25 cellular contexts compared by ENCODE assay signal in the genomic region with DNA sequence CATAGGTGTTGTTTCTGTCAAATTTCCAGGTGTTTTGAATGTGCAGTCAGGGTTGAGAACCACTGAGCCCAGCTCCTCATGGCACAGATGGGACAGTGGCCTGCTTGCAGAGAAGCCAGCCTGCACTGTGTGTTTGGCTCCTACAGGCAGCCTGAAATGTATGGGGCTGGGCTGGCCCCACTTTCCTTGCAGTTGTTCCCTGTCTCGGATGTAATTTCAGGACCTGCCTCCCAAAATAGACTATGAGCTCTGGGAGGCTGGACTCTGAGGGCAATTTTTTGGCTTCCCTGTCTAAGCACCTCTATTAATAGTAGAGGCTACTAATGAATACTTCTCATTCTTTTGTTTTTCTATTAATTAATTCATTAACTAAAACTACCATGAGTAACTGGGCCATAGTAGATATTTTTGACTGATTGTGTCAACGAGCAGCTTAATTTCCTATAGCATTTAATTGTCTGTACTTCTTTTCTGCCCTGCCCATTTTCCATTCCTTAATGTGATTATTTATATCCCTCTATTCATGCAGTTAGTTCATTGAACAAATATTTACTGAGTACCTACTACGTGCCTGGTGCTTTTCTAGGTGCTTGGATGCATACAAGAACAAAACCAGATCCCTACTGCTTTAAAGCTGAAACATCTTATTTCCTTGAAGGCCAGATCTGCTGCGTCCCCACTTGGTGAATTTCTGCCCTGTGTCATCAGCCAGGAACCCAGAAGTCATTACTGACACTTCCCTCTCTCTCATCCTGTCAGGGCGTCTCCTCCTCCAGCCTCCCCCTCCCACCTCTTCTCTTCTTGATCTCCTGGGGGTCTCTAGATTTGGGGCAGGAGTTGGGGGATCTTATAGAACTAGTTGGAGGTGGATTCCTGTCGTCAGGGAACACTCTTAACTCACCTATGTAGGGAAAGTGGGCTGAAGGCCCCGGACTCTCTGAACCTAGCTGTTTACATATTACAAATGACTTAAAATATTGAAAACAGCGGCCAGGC. TPM values are rescaled to one million over a fixed set of nuclear protein-coding genes. Genes with fewer than 3 reads are reported as not detected.
A peak's percentile ranks its signal among the peaks of the same experiment; 100 is the strongest.
DNase-seq lines count a peak whose midpoint lies in the region; TF ChIP-seq lines count a peak whose summit lies in the region.
"Had no signal": no experiment of that assay in that cellular context is flagged by ENCODE, and none has a peak within 500 bp of the region (broad histone marks: within the 10 kb centered on the region; RNA-seq: fewer than 3 reads in every experiment).

No MANE protein-coding gene starts in this region.

- H3K27ac Mint-ChIP-seq in activated naive CD4-positive, alpha-beta T cell treated with anti-CD3 and anti-CD28 coated beads for 36 hours: no peak overlapping the region
- no peak overlapping the region for H3K27ac Mint-ChIP-seq in activated naive CD4-positive, alpha-beta T cell treated with anti-CD3 and anti-CD28 coated beads, Interleukin-2, amount 10 ng/mL, durations not matched to agents 7 days and 5 days
- H3K27ac Mint-ChIP-seq: activated CD8-positive, alpha-beta memory T cell treated with anti-CD3 and anti-CD28 coated beads, Interleukin-2, amount 10 ng/mL, durations not matched to agents 7 days and 5 days; CD4-positive, alpha-beta T cell; stimulated activated naive B cell treated with anti-CD40 and anti-IgM and Interleukin-4, amounts not matched to agents 10 μg/mL and 1 μg/mL and 100 μg/mL, for 72 hours; T-helper 2 cell treated with Interferon-gamma antibody and Interleukin-4, amounts not matched to agents 5 μg/mL and 100 μg/mL, for 36 hours; WTC11 had no signal

- H3K27ac ChIP-seq in cardiac muscle cell: peak overlapping the region; percentile 9
- H3K27ac ChIP-seq: adrenal gland, foreskin keratinocyte, RWPE1, suprapubic skin had no signal

- no peaks in the 10 kb centered on the region for H3K36me3 Mint-ChIP-seq in activated naive CD4-positive, alpha-beta T cell treated with anti-CD3 and anti-CD28 coated beads for 36 hours (ENCODE audit: low read depth)
- no peaks in the 10 kb centered on the region for H3K36me3 Mint-ChIP-seq in activated naive CD4-positive, alpha-beta T cell treated with anti-CD3 and anti-CD28 coated beads, Interleukin-2, amount 10 ng/mL, durations not matched to agents 7 days and 5 days
- H3K36me3 Mint-ChIP-seq: activated CD8-positive, alpha-beta memory T cell treated with anti-CD3 and anti-CD28 coated beads, Interleukin-2, amount 10 ng/mL, durations not matched to agents 7 days and 5 days; naive thymus-derived CD4-positive, alpha-beta T cell; stimulated activated naive B cell treated with anti-CD40 and anti-IgM and Interleukin-4, amounts not matched to agents 10 μg/mL and 1 μg/mL and 100 μg/mL, for 72 hours; WTC11 had no signal

- H3K4me3 Mint-ChIP-seq in activated naive CD4-positive, alpha-beta T cell treated with anti-CD3 and anti-CD28 coated beads for 36 hours: no peak overlapping the region
- no peak overlapping the region for H3K4me3 Mint-ChIP-seq in activated naive CD4-positive, alpha-beta T cell treated with anti-CD3 and anti-CD28 coated beads, Interleukin-2, amount 10 ng/mL, durations not matched to agents 7 days and 5 days
- H3K4me3 Mint-ChIP-seq: activated CD8-positive, alpha-beta memory T cell treated with anti-CD3 and anti-CD28 coated beads, Interleukin-2, amount 10 ng/mL, durations not matched to agents 7 days and 5 days; CD4-positive, alpha-beta T cell; naive thymus-derived CD4-positive, alpha-beta T cell; stimulated activated naive B cell treated with anti-CD40 and anti-IgM and Interleukin-4, amounts not matched to agents 10 μg/mL and 1 μg/mL and 100 μg/mL, for 72 hours; T-helper 2 cell treated with Interferon-gamma antibody and Interleukin-4, amounts not matched to agents 5 μg/mL and 100 μg/mL, for 36 hours; WTC11 had no signal

- TF ChIP-seq CTCF in cardiac muscle cell (IDR thresholded peaks at IDR 0.05; ENCODE audit: low read depth, low read length): no peak

- peaks cover 25% of the 10 kb centered on the region for H3K27me3 Mint-ChIP-seq in activated naive CD4-positive, alpha-beta T cell treated with anti-CD3 and anti-CD28 coated beads for 36 hours (ENCODE audit: low read depth)
- peaks cover 25% of the 10 kb centered on the region for H3K27me3 Mint-ChIP-seq in activated naive CD4-positive, alpha-beta T cell treated with anti-CD3 and anti-CD28 coated beads, Interleukin-2, amount 10 ng/mL, durations not matched to agents 7 days and 5 days

- no peak overlapping the region for H3K4me3 ChIP-seq in cardiac muscle cell
- H3K4me3 ChIP-seq: adrenal gland, suprapubic skin had no signal

- peaks cover 21% of the 10 kb centered on the region for H3K27me3 ChIP-seq in cardiac muscle cell

- CTCF ChIA-PET in activated naive CD4-positive, alpha-beta T cell treated with anti-CD3 and anti-CD28 coated beads for 36 hours (lab: Charles Lee): interaction anchor here (2.0 kb wide), 1 partner anchor 9 kb away, joined by 9 read pairs; no protein-coding TSS in a partner anchor
- CTCF ChIA-PET in activated naive CD4-positive, alpha-beta T cell treated with anti-CD3 and anti-CD28 coated beads, Interleukin-2, amount 10 ng/mL, durations not matched to agents 7 days and 5 days (lab: Charles Lee): interaction anchor here (1.3 kb wide), 1 partner anchor 9 kb away, joined by 6 read pairs; no protein-coding TSS in a partner anchor

- intact Hi-C loops in activated naive CD4-positive, alpha-beta T cell treated with anti-CD3 and anti-CD28 coated beads for 36 hours (cut with micrococcal nuclease): no loop called here

- H3K36me3 ChIP-seq in cardiac muscle cell: no peaks in the 10 kb centered on the region
- H3K36me3 ChIP-seq: adrenal gland, suprapubic skin had no signal

- H3K4me1 ChIP-seq in cardiac muscle cell (ENCODE audit: low read depth): peaks cover 10% of the 10 kb centered on the region
- H3K4me1 ChIP-seq: foreskin keratinocyte had no signal

- H3K4me1 Mint-ChIP-seq in activated naive CD4-positive, alpha-beta T cell treated with anti-CD3 and anti-CD28 coated beads for 36 hours (ENCODE audit: low read depth): peaks cover 5% of the 10 kb centered on the region
- peaks cover 6% of the 10 kb centered on the region for H3K4me1 Mint-ChIP-seq in activated naive CD4-positive, alpha-beta T cell treated with anti-CD3 and anti-CD28 coated beads, Interleukin-2, amount 10 ng/mL, durations not matched to agents 7 days and 5 days

- H3K9me3 Mint-ChIP-seq in activated naive CD4-positive, alpha-beta T cell treated with anti-CD3 and anti-CD28 coated beads for 36 hours: no peaks in the 10 kb centered on the region
- no peaks in the 10 kb centered on the region for H3K9me3 Mint-ChIP-seq in activated naive CD4-positive, alpha-beta T cell treated with anti-CD3 and anti-CD28 coated beads, Interleukin-2, amount 10 ng/mL, durations not matched to agents 7 days and 5 days
- H3K9me3 Mint-ChIP-seq: CD4-positive, alpha-beta T cell; naive thymus-derived CD4-positive, alpha-beta T cell; T-helper 2 cell treated with Interferon-gamma antibody and Interleukin-4, amounts not matched to agents 5 μg/mL and 100 μg/mL, for 36 hours; WTC11 had no signal

- peak; percentile 42 for DNase-seq in UCSD-AML1 (lab: John Stamatoyannopoulos, UW; ENCODE audit: unreplicated experiment)
- DNase-seq in cardiac muscle cell (ENCODE audit: low read depth in 1 of 2, low spot score in 1 of 2): no peak
- peak; percentile 89 for DNase-seq in myocyte (ENCODE audit: low read depth)
- DNase-seq in glomerular visceral epithelial cell (ENCODE audit: extremely low spot score): no peak
- no peak for DNase-seq in NCI-H446 treated with DMSO at 0.1 percent for 48 hours (lab: John Stamatoyannopoulos, UW)
- no peak for DNase-seq in activated naive CD4-positive, alpha-beta T cell treated with anti-CD3 and anti-CD28 coated beads for 36 hours
- no peak for DNase-seq in activated naive CD4-positive, alpha-beta T cell treated with anti-CD3 and anti-CD28 coated beads, Interleukin-2, amount 10 ng/mL, durations not matched to agents 7 days and 5 days
- DNase-seq: activated CD8-positive, alpha-beta memory T cell treated with anti-CD3 and anti-CD28 coated beads, Interleukin-2, amount 10 ng/mL, durations not matched to agents 7 days and 5 days; activated naive CD4-positive, alpha-beta T cell; activated T-cell treated with anti-CD3 and anti-CD28 coated beads, Interleukin-2, amount 50 U/mL, for 48 hours; adrenal gland; CD4-positive, alpha-beta T cell; effector CD8-positive, alpha-beta T cell; EL; foreskin keratinocyte; hippocampal formation; Karpas-422; left colon; naive thymus-derived CD4-positive, alpha-beta T cell; NCI-H1436; stimulated activated naive B cell treated with anti-CD40 and anti-IgM and Interleukin-4, amounts not matched to agents 10 μg/mL and 1 μg/mL and 100 μg/mL, for 72 hours had no signal

- no peaks in the 10 kb centered on the region for H3K9me3 ChIP-seq in cardiac muscle cell (ENCODE audit: low read depth)
- H3K9me3 ChIP-seq: adrenal gland, suprapubic skin had no signal

RNA-seq across cellular contexts. Expression of gene DYSF, which starts 16.3 kb away (rescaled TPM):
- total RNA-seq in cardiac muscle cell (44.4 and 57.4 TPM in 2 replicates), myocyte (114 and 149 TPM in 2 replicates)
- 34.6 and 40.9 TPM in 2 replicates for polyA plus RNA-seq in cardiac muscle cell
- polyA plus RNA-seq in myocyte (2012): 176 TPM
- total RNA-seq in activated naive CD4-positive, alpha-beta T cell treated with anti-CD3 and anti-CD28 coated beads for 36 hours: under 1 TPM; 0.05 to 0.07 TPM
- polyA plus RNA-seq: naive thymus-derived CD4-positive, alpha-beta T cell had no signal

Comparison
In these comparisons a context has a peak if more than half of its experiments do, and no peak if none do; other contexts are left out.
1. DNase-seq: peak in UCSD-AML1 (single experiment) and myocyte (single experiment); none in cardiac muscle cell (0 of 2), glomerular visceral epithelial cell (single experiment), NCI-H446 treated with DMSO at 0.1 percent for 48 hours (single experiment), activated naive CD4-positive, alpha-beta T cell treated with anti-CD3 and anti-CD28 coated beads for 36 hours (single experiment) and activated naive CD4-positive, alpha-beta T cell treated with anti-CD3 and anti-CD28 coated beads, Interleukin-2, amount 10 ng/mL, durations not matched to agents 7 days and 5 days (single experiment).
2. RNA of gene DYSF, which starts 16.3 kb away (total RNA-seq): 114 to 149 TPM in myocyte and 44.4 to 57.4 TPM in cardiac muscle cell; 0.05 to 0.07 TPM in activated naive CD4-positive, alpha-beta T cell treated with anti-CD3 and anti-CD28 coated beads for 36 hours; every median in the first group is over 10 times any median in the second.